In genomic region chr11:66055021-66055420, GRCh38 we compare ENCODE assay signal across 35 cellular contexts. TPM values are rescaled to one million over a fixed set of nuclear protein-coding genes. Genes with fewer than 3 reads are reported as not detected.
A peak's percentile ranks its signal among the peaks of the same experiment; 100 is the strongest.
DNase-seq lines count a peak whose midpoint lies in the region; ATAC-seq and TF ChIP-seq lines count a peak whose summit lies in the region.
"Had no signal": no experiment of that assay in that cellular context is flagged by ENCODE, and none has a peak within 500 bp of the region (broad histone marks: within the 10 kb centered on the region; RNA-seq: fewer than 3 reads in every experiment).

No MANE protein-coding gene starts in this region.

- DNase-seq in activated naive CD8-positive, alpha-beta T cell treated with anti-CD3 and anti-CD28 coated beads, Interleukin-2, amount 10 ng/mL, durations not matched to agents 7 days and 5 days = no peak
- DNase-seq in activated naive CD8-positive, alpha-beta T cell treated with anti-CD3 and anti-CD28 coated beads, Interleukin-2, amount 50 U/mL, for 24 hours = no peak
- DNase-seq in activated B cell treated with CpG ODN at 0.5 μM for 24 hours = no peak
- no peak for DNase-seq in neural progenitor cell (ENCODE audit: low spot score)
- DNase-seq in EL = no peak
- no peak for DNase-seq in dorsolateral prefrontal cortex
- no peak for DNase-seq in heart right ventricle
- DNase-seq: activated naive CD4-positive, alpha-beta T cell; anterior cingulate cortex; colonic mucosa; COR-L47; DMS53; erythroblast; HCEC 1CT; immature natural killer cell; Kasumi-1; left colon; MV-4-11; NCI-H1436; NCI-H2081; NCI-H524 treated with DMSO at 0.1 percent for 48 hours; NK-92 treated with Interleukin-12 subunit alpha and Interleukin-12 subunit beta, amount 100 ng/mL, for 24 hours; pancreas; PC-3; small intestine; stimulated activated CD4-positive, alpha-beta T cell treated with anti-CD3 and anti-CD28 coated beads, Interleukin-1b, Interleukin-23, amount 100 ng/mL, for 48 hours; stomach; thyroid gland had no signal

- H3K27me3 ChIP-seq in neural progenitor cell = no peaks in the 10 kb centered on the region
- no peaks in the 10 kb centered on the region for H3K27me3 ChIP-seq in dorsolateral prefrontal cortex
- H3K27me3 ChIP-seq in heart right ventricle = no peaks in the 10 kb centered on the region
- H3K27me3 ChIP-seq: BLaER1, colonic mucosa, pancreas, stomach, thyroid gland had no signal

- ATAC-seq in activated naive CD8-positive, alpha-beta T cell treated with anti-CD3 and anti-CD28 coated beads, Interleukin-2, amount 10 ng/mL, durations not matched to agents 7 days and 5 days (ENCODE audit: low read depth) = no peak
- no peak for ATAC-seq in activated naive CD8-positive, alpha-beta T cell treated with anti-CD3 and anti-CD28 coated beads, Interleukin-2, amount 50 U/mL, for 24 hours
- ATAC-seq in activated B cell treated with CpG ODN at 0.5 μM for 24 hours (ENCODE audit: low read depth) (no peak), heart right ventricle (no peak)
- ATAC-seq: activated CD4-positive, CD25-positive, alpha-beta regulatory T cell treated with anti-CD3 and anti-CD28 coated beads, Interleukin-2, amount 50 U/mL, for 24 hours; HepG2; left colon; natural killer cell treated with Interleukin-12 subunit alpha and Interleukin-12 subunit beta and Interleukin-15 and Interleukin-18, amount 100 ng/mL, for 72 hours; pancreas; PC-3 had no signal

- H3K27ac Mint-ChIP-seq in activated naive CD8-positive, alpha-beta T cell treated with anti-CD3 and anti-CD28 coated beads, Interleukin-2, amount 10 ng/mL, durations not matched to agents 7 days and 5 days = peak overlapping the region; percentile 13
- no peak overlapping the region for H3K27ac Mint-ChIP-seq in activated naive CD8-positive, alpha-beta T cell treated with anti-CD3 and anti-CD28 coated beads, Interleukin-2, amount 50 U/mL, for 24 hours
- H3K27ac Mint-ChIP-seq in activated B cell treated with CpG ODN at 0.5 μM for 24 hours = no peak overlapping the region
- H3K27ac Mint-ChIP-seq in neural progenitor cell = no peak overlapping the region

- H3K4me3 ChIP-seq in neural progenitor cell (no peak overlapping the region), dorsolateral prefrontal cortex (no peak overlapping the region), heart right ventricle (no peak overlapping the region)
- H3K4me3 ChIP-seq: BLaER1, colonic mucosa, pancreas, SK-N-MC, stomach, thyroid gland had no signal

- intact Hi-C loops in activated B cell treated with CpG ODN at 0.5 μM for 24 hours (cut with micrococcal nuclease) = no loop called here
- intact Hi-C loops in dorsolateral prefrontal cortex (cut with DNase I) = loop anchor here in 1 of 2 donors (5.0 to 10.0 kb wide), 2 partner anchors 222 to 290 kb away; partner anchors contain the start of genes B4GAT1, BRMS1 and CNIH2
- intact Hi-C loops in heart right ventricle (cut with DNase I) = no loop called here

- H3K4me1 Mint-ChIP-seq in activated naive CD8-positive, alpha-beta T cell treated with anti-CD3 and anti-CD28 coated beads, Interleukin-2, amount 10 ng/mL, durations not matched to agents 7 days and 5 days = peaks cover 29% of the 10 kb centered on the region
- peaks cover 41% of the 10 kb centered on the region for H3K4me1 Mint-ChIP-seq in activated naive CD8-positive, alpha-beta T cell treated with anti-CD3 and anti-CD28 coated beads, Interleukin-2, amount 50 U/mL, for 24 hours
- H3K4me1 Mint-ChIP-seq in activated B cell treated with CpG ODN at 0.5 μM for 24 hours = peaks cover 27% of the 10 kb centered on the region
- H3K4me1 Mint-ChIP-seq in neural progenitor cell = peaks cover 25% of the 10 kb centered on the region

- H3K36me3 ChIP-seq in neural progenitor cell = peaks cover 6% of the 10 kb centered on the region
- H3K36me3 ChIP-seq in heart right ventricle = peaks cover 0 to 69% (median 45%) of the 10 kb centered on the region in 9 donors

- POLR2A ChIA-PET in activated naive CD8-positive, alpha-beta T cell treated with anti-CD3 and anti-CD28 coated beads, Interleukin-2, amount 10 ng/mL, durations not matched to agents 7 days and 5 days (lab: Charles Lee) = interaction anchor here (6.5 kb wide), 1 partner anchor 14 kb away, joined by 62 read pairs; the partner anchor contains the start of gene PACS1
- POLR2A ChIA-PET in activated B cell treated with CpG ODN at 0.5 μM for 24 hours (lab: Charles Lee) = interaction anchor here (1.0 to 4.9 kb wide), 3 partner anchors 13 to 213 kb away, joined by 3 to 46 read pairs (median 4); partner anchors contain the start of genes MUS81 and PACS1

- no peaks in the 10 kb centered on the region for H3K27me3 Mint-ChIP-seq in activated naive CD8-positive, alpha-beta T cell treated with anti-CD3 and anti-CD28 coated beads, Interleukin-2, amount 10 ng/mL, durations not matched to agents 7 days and 5 days
- no peaks in the 10 kb centered on the region for H3K27me3 Mint-ChIP-seq in activated naive CD8-positive, alpha-beta T cell treated with anti-CD3 and anti-CD28 coated beads, Interleukin-2, amount 50 U/mL, for 24 hours
- H3K27me3 Mint-ChIP-seq in activated B cell treated with CpG ODN at 0.5 μM for 24 hours = no peaks in the 10 kb centered on the region
- peaks cover 5% of the 10 kb centered on the region for H3K27me3 Mint-ChIP-seq in neural progenitor cell (ENCODE audit: insufficient read depth, low read depth)
- H3K27me3 Mint-ChIP-seq: natural killer cell treated with Interleukin-12 subunit alpha and Interleukin-12 subunit beta and Interleukin-15 and Interleukin-18, amount 100 ng/mL, for 72 hours had no signal

- no peaks in the 10 kb centered on the region for H3K9me3 ChIP-seq in neural progenitor cell (ENCODE audit: low read depth)
- H3K9me3 ChIP-seq in heart right ventricle = no peaks in the 10 kb centered on the region
- H3K9me3 ChIP-seq: BLaER1, colonic mucosa, pancreas, stomach, thyroid gland had no signal

- H3F3A ChIP-seq in neural progenitor cell (ENCODE audit: low read depth) = peaks cover 19% of the 10 kb centered on the region

- peaks cover 33% of the 10 kb centered on the region for H3K79me2 ChIP-seq in neural progenitor cell (ENCODE audit: low read depth)

- 94 to 96% methylated on average over 7 of the region's 7 CpGs for WGBS in heart right ventricle, 2 donors

- CTCF ChIA-PET in activated B cell treated with CpG ODN at 0.5 μM for 24 hours (lab: Charles Lee) = interaction anchor here (0.9 to 1.4 kb wide), 4 partner anchors 14 to 82 kb away, joined by 3 to 4 read pairs (median 4); no protein-coding TSS in a partner anchor

- H3K4me1 ChIP-seq in neural progenitor cell = peaks cover 16% of the 10 kb centered on the region
- H3K4me1 ChIP-seq in heart right ventricle = peaks cover 7 to 34% (median 23%) of the 10 kb centered on the region in 9 donors

- H3K27ac ChIP-seq in neural progenitor cell (no peak overlapping the region), dorsolateral prefrontal cortex (no peak overlapping the region), heart right ventricle (no peak overlapping the region)
- H3K27ac ChIP-seq: BLaER1, colonic mucosa, pancreas, SK-N-MC, stomach, thyroid gland had no signal

- no peak for TF ChIP-seq CTCF in activated B cell treated with CpG ODN at 0.5 μM for 24 hours (IDR thresholded peaks at IDR 0.05)
- TF ChIP-seq CTCF in neural progenitor cell (IDR thresholded peaks at IDR 0.05) = no peak
- no peak for TF ChIP-seq CTCF in dorsolateral prefrontal cortex (IDR thresholded peaks at IDR 0.05 in 54 of 56, conservative IDR thresholded peaks at IDR 0.05 in 2 of 56; ENCODE audit: low read depth in 1 of 56, partially characterized antibody in 56 of 56)
- no peak for TF ChIP-seq CTCF in heart right ventricle (IDR thresholded peaks at IDR 0.05)

- H2AFZ ChIP-seq in neural progenitor cell (replicated peaks) = no peak overlapping the region

- no peaks in the 10 kb centered on the region for H3K9me3 Mint-ChIP-seq in activated naive CD8-positive, alpha-beta T cell treated with anti-CD3 and anti-CD28 coated beads, Interleukin-2, amount 10 ng/mL, durations not matched to agents 7 days and 5 days
- no peaks in the 10 kb centered on the region for H3K9me3 Mint-ChIP-seq in activated naive CD8-positive, alpha-beta T cell treated with anti-CD3 and anti-CD28 coated beads, Interleukin-2, amount 50 U/mL, for 24 hours
- H3K9me3 Mint-ChIP-seq in activated B cell treated with CpG ODN at 0.5 μM for 24 hours = no peaks in the 10 kb centered on the region
- H3K9me3 Mint-ChIP-seq in neural progenitor cell = no peaks in the 10 kb centered on the region
- H3K9me3 Mint-ChIP-seq: immature natural killer cell; natural killer cell treated with Interleukin-12 subunit alpha and Interleukin-12 subunit beta and Interleukin-15 and Interleukin-18, amount 100 ng/mL, for 72 hours had no signal

- no peak overlapping the region for H3K9ac ChIP-seq in neural progenitor cell
- H3K9ac ChIP-seq: BLaER1 had no signal

- H3K4me3 Mint-ChIP-seq in activated naive CD8-positive, alpha-beta T cell treated with anti-CD3 and anti-CD28 coated beads, Interleukin-2, amount 10 ng/mL, durations not matched to agents 7 days and 5 days = no peak overlapping the region
- no peak overlapping the region for H3K4me3 Mint-ChIP-seq in activated naive CD8-positive, alpha-beta T cell treated with anti-CD3 and anti-CD28 coated beads, Interleukin-2, amount 50 U/mL, for 24 hours
- H3K4me3 Mint-ChIP-seq in activated B cell treated with CpG ODN at 0.5 μM for 24 hours (peak overlapping the region; percentile 47), neural progenitor cell (peak overlapping the region; percentile 96)

- H4K20me1 ChIP-seq in neural progenitor cell (ENCODE audit: low read depth) = peaks cover 14% of the 10 kb centered on the region

- peaks cover 36% of the 10 kb centered on the region for H3K36me3 Mint-ChIP-seq in activated naive CD8-positive, alpha-beta T cell treated with anti-CD3 and anti-CD28 coated beads, Interleukin-2, amount 10 ng/mL, durations not matched to agents 7 days and 5 days
- H3K36me3 Mint-ChIP-seq in activated naive CD8-positive, alpha-beta T cell treated with anti-CD3 and anti-CD28 coated beads, Interleukin-2, amount 50 U/mL, for 24 hours (ENCODE audit: low read depth) = peaks cover 64% of the 10 kb centered on the region
- H3K36me3 Mint-ChIP-seq in activated B cell treated with CpG ODN at 0.5 μM for 24 hours (ENCODE audit: low read depth) (peaks cover 69% of the 10 kb centered on the region), neural progenitor cell (peaks cover 36% of the 10 kb centered on the region)

- no peak overlapping the region for H3K4me2 ChIP-seq in neural progenitor cell
- H3K4me2 ChIP-seq: BLaER1 had no signal

RNA-seq across cellular contexts. Expression of gene SF3B2, which starts 2.9 kb away (rescaled TPM):
- 100 to 1,000 TPM; 231 to 246 TPM for total RNA-seq in activated naive CD8-positive, alpha-beta T cell treated with anti-CD3 and anti-CD28 coated beads, Interleukin-2, amount 10 ng/mL, durations not matched to agents 7 days and 5 days
- total RNA-seq in activated B cell treated with CpG ODN at 0.5 μM for 24 hours (198 and 219 TPM in 2 replicates), neural progenitor cell (ENCODE audit: low replicate concordance) (177 and 198 TPM in 2 replicates), dorsolateral prefrontal cortex (100 to 1,000 TPM; 120 to 225 (median 154) TPM), heart right ventricle (10 to 100 TPM; 62.0 to 89.8 (median 72.7) TPM)
- polyA plus RNA-seq in heart right ventricle = 10 to 100 TPM; 46.5 to 94.9 TPM

RNA-seq across cellular contexts. Expression of gene GAL3ST3, which starts 6.1 kb away (rescaled TPM):
- total RNA-seq in activated naive CD8-positive, alpha-beta T cell treated with anti-CD3 and anti-CD28 coated beads, Interleukin-2, amount 10 ng/mL, durations not matched to agents 7 days and 5 days = under 1 TPM; 0.14 to 0.44 TPM
- total RNA-seq in activated B cell treated with CpG ODN at 0.5 μM for 24 hours (not detected in 2 replicates), neural progenitor cell (ENCODE audit: low replicate concordance) (8.5 and 35.9 TPM in 2 replicates), dorsolateral prefrontal cortex (10 to 100 TPM in 73 of 120 experiments, 1 to 10 TPM in 47; 3.8 to 17.5 (median 10.5) TPM), heart right ventricle (1 to 10 TPM; 1.9 to 4.6 (median 2.5) TPM)
- 1 to 10 TPM in 1 of 2 donors, under 1 TPM in 1; 0.07 to 1.0 TPM for polyA plus RNA-seq in heart right ventricle
- total RNA-seq: colonic mucosa; G401; HepG2; left colon; natural killer cell treated with Interleukin-12 subunit alpha and Interleukin-12 subunit beta and Interleukin-15 and Interleukin-18, amount 100 ng/mL, for 72 hours; PC-3; stomach; T-helper 1 cell treated with Interleukin-12 subunit alpha and Interleukin-12 subunit beta and Interleukin-4 antibody, amounts not matched to agents 30 ng/mL and 1 ng/mL, for 36 hours had no signal
- polyA plus RNA-seq: HepG2, immature natural killer cell, stomach had no signal

RNA-seq across cellular contexts. Expression of gene PACS1, which starts 15.1 kb away (rescaled TPM):
- total RNA-seq in activated naive CD8-positive, alpha-beta T cell treated with anti-CD3 and anti-CD28 coated beads, Interleukin-2, amount 10 ng/mL, durations not matched to agents 7 days and 5 days = 100 to 1,000 TPM; 138 to 162 TPM
- total RNA-seq in activated B cell treated with CpG ODN at 0.5 μM for 24 hours = 118 and 121 TPM in 2 replicates
- total RNA-seq in neural progenitor cell (ENCODE audit: low replicate concordance) = 13.4 and 15.2 TPM in 2 replicates
- total RNA-seq in dorsolateral prefrontal cortex = 100 to 1,000 TPM in 42 of 120 experiments, 10 to 100 TPM in 78; 58.1 to 131 (median 95.3) TPM
- total RNA-seq in heart right ventricle = 100 to 1,000 TPM in 4 of 10 donors, 10 to 100 TPM in 6; 50.0 to 121 (median 81.9) TPM
- polyA plus RNA-seq in heart right ventricle = 10 to 100 TPM; 24.1 to 28.2 TPM

RNA-seq across cellular contexts. Expression of gene CATSPER1, which starts 28.7 kb away (rescaled TPM):
- not detected for total RNA-seq in activated naive CD8-positive, alpha-beta T cell treated with anti-CD3 and anti-CD28 coated beads, Interleukin-2, amount 10 ng/mL, durations not matched to agents 7 days and 5 days
- not detected in 2 replicates for total RNA-seq in activated B cell treated with CpG ODN at 0.5 μM for 24 hours
- not detected in 2 replicates for total RNA-seq in neural progenitor cell (ENCODE audit: low replicate concordance)
- 1 to 10 TPM in 2 of 120 experiments, under 1 TPM in 20, not detected in 98; 0.16 to 1.2 (median 0.36) TPM for total RNA-seq in dorsolateral prefrontal cortex
- total RNA-seq in heart right ventricle = 1 to 10 TPM in 1 of 10 donors, not detected in 9; 1.1 TPM
- under 1 TPM in 1 of 2 donors, not detected in 1; 0.17 TPM for polyA plus RNA-seq in heart right ventricle
- total RNA-seq: G401; HepG2; stomach; T-helper 1 cell treated with Interleukin-12 subunit alpha and Interleukin-12 subunit beta and Interleukin-4 antibody, amounts not matched to agents 30 ng/mL and 1 ng/mL, for 36 hours; thyroid gland had no signal

RNA-seq across cellular contexts. Expression of gene CST6, which starts 43.2 kb away (rescaled TPM):
- total RNA-seq in activated naive CD8-positive, alpha-beta T cell treated with anti-CD3 and anti-CD28 coated beads, Interleukin-2, amount 10 ng/mL, durations not matched to agents 7 days and 5 days = not detected
- total RNA-seq in activated B cell treated with CpG ODN at 0.5 μM for 24 hours (not detected in 2 replicates), neural progenitor cell (ENCODE audit: low replicate concordance) (0.50 TPM in 1 of 2 replicates, not detected in the other), dorsolateral prefrontal cortex (under 1 TPM in 6 of 120 experiments, not detected in 114; 0.64 to 0.85 (median 0.71) TPM), heart right ventricle (under 1 TPM in 3 of 10 donors, not detected in 7; 0.35 to 0.69 (median 0.43) TPM)
- polyA plus RNA-seq in heart right ventricle = 1 to 10 TPM in 1 of 2 donors, under 1 TPM in 1; 0.44 to 2.6 TPM
- total RNA-seq: colonic mucosa, G401, HepG2, left colon had no signal
- polyA plus RNA-seq: HepG2, immature natural killer cell, small intestine had no signal

Comparison
In these comparisons a context has a peak if more than half of its experiments do, and no peak if none do; other contexts are left out.
1. H3K4me3 Mint-ChIP-seq: peak in activated B cell treated with CpG ODN at 0.5 μM for 24 hours (single experiment) and neural progenitor cell (single experiment); none in activated naive CD8-positive, alpha-beta T cell treated with anti-CD3 and anti-CD28 coated beads, Interleukin-2, amount 10 ng/mL, durations not matched to agents 7 days and 5 days (single experiment) and activated naive CD8-positive, alpha-beta T cell treated with anti-CD3 and anti-CD28 coated beads, Interleukin-2, amount 50 U/mL, for 24 hours (single experiment).